13 cellular contexts compared by ENCODE assay signal in genomic region chr6:128570439-128571063, GRCh38. TPM values are rescaled to one million over a fixed set of nuclear protein-coding genes. Genes with fewer than 3 reads are reported as not detected.
A peak's percentile ranks its signal among the peaks of the same experiment; 100 is the strongest.
DNase-seq lines count a peak whose midpoint lies in the region; ATAC-seq, FAIRE-seq and TF ChIP-seq lines count a peak whose summit lies in the region.
"Had no signal": no experiment of that assay in that cellular context is flagged by ENCODE, and none has a peak within 500 bp of the region (broad histone marks: within the 10 kb centered on the region; RNA-seq: fewer than 3 reads in every experiment).

No MANE protein-coding gene starts in this region.

- no peak for TF ChIP-seq CTCF in D721Med (IDR thresholded peaks at IDR 0.05; ENCODE audit: insufficient read depth, missing control alignments)

- H2BK120ac ChIP-seq in mesendoderm (ENCODE audit: low read depth, low read length) = peak overlapping the region; percentile 3

- H3K79me2 ChIP-seq in mesendoderm (ENCODE audit: control insufficient read depth, insufficient read depth, low read length) = no peaks in the 10 kb centered on the region

- DNase-seq in Daoy (ENCODE audit: low read depth) (peak; percentile 42), M059J (ENCODE audit: low read depth) (peak; percentile 88), brain pericyte (ENCODE audit: low read depth, low spot score) (peak; percentile 42), mesendoderm (no peak), GM19238 (ENCODE audit: insufficient read length, low spot score) (no peak), D721Med (ENCODE audit: insufficient read length, low spot score) (no peak), SHP77 (lab: John Stamatoyannopoulos, UW) (no peak)
- DNase-seq: activated B cell treated with CpG ODN at 0.5 μM for 24 hours, NCI-H1092 treated with DMSO at 0.1 percent for 48 hours had no signal

- H3K56ac ChIP-seq in mesendoderm (ENCODE audit: low read length) = no peak overlapping the region

- no peaks in the 10 kb centered on the region for H3K27me3 ChIP-seq in mesendoderm (ENCODE audit: insufficient read depth, low read length, poor library complexity)
- H3K27me3 ChIP-seq: BLaER1 had no signal

- no peak for ATAC-seq in HG03521 (IDR thresholded peaks at IDR 0.05; ENCODE audit: unreplicated experiment)

- no peaks in the 10 kb centered on the region for H3K4me1 ChIP-seq in mesendoderm (ENCODE audit: control insufficient read depth, low read depth, low read length)

- no peak overlapping the region for H3K4ac ChIP-seq in mesendoderm (ENCODE audit: low read depth, low read length)

- H4K5ac ChIP-seq in mesendoderm (ENCODE audit: low read length) = no peak overlapping the region

- H4K8ac ChIP-seq in mesendoderm (ENCODE audit: low read depth, low read length) = no peak overlapping the region

- H2BK15ac ChIP-seq in mesendoderm (replicated peaks; ENCODE audit: low read depth) = no peak overlapping the region

- no CpG with 5 or more reads among the region's 5 CpGs for WGBS in mesendoderm (ENCODE audit: extremely low coverage, insufficient coverage, low lambda C conversion rate)

- no peaks in the 10 kb centered on the region for H3K79me1 ChIP-seq in mesendoderm (ENCODE audit: low read length)

- no peak overlapping the region for H3K4me3 ChIP-seq in mesendoderm (ENCODE audit: low read length)
- H3K4me3 ChIP-seq: BLaER1 had no signal

- no peak overlapping the region for H3K27ac ChIP-seq in mesendoderm (ENCODE audit: low read depth, low read length)
- H3K27ac ChIP-seq: BLaER1 had no signal

- no peak overlapping the region for H3K4me2 ChIP-seq in mesendoderm (ENCODE audit: low read length)
- H3K4me2 ChIP-seq: BLaER1 had no signal

- no peak for FAIRE-seq in D721Med (lab: Jason Lieb, UNC)
- FAIRE-seq: small intestine had no signal

- no peak overlapping the region for H3K9ac ChIP-seq in mesendoderm (ENCODE audit: low read length)
- H3K9ac ChIP-seq: BLaER1 had no signal

- no peak overlapping the region for H3K23ac ChIP-seq in mesendoderm (ENCODE audit: low read length)

- no peaks in the 10 kb centered on the region for H3K36me3 ChIP-seq in mesendoderm (ENCODE audit: control insufficient read depth, insufficient read depth, low read length)
- H3K36me3 ChIP-seq: BLaER1 had no signal

- no peak overlapping the region for H2BK5ac ChIP-seq in mesendoderm (ENCODE audit: low read length)

- H2AK5ac ChIP-seq in mesendoderm (ENCODE audit: low read length) = peak overlapping the region; percentile 16

- no peak overlapping the region for H3K18ac ChIP-seq in mesendoderm (ENCODE audit: low read length)

RNA-seq across cellular contexts. Expression of gene PTPRK, which starts 50.2 kb away (rescaled TPM):
- total RNA-seq in Daoy (2014; rRNA removed; shearing (Covaris generic)) = 40.1 and 46.5 TPM in 2 replicates
- total RNA-seq in M059J (2014; rRNA removed; shearing (Covaris generic)) = 50.9 and 71.7 TPM in 2 replicates
- polyA plus RNA-seq in mesendoderm (2013, experiment 1 of 2) = 29.3 TPM
- 30.0 TPM for polyA plus RNA-seq in mesendoderm (2013, experiment 2 of 2)
- total RNA-seq: OCI-LY7 had no signal

Comparison
In these comparisons a context has a peak if more than half of its experiments do, and no peak if none do; other contexts are left out.
1. DNase-seq: peak in Daoy (single experiment), M059J (single experiment) and brain pericyte (single experiment); none in mesendoderm (single experiment), GM19238 (single experiment), D721Med (single experiment) and SHP77 (0 of 2).